24 cellular contexts compared by ENCODE assay signal in the genomic region with DNA sequence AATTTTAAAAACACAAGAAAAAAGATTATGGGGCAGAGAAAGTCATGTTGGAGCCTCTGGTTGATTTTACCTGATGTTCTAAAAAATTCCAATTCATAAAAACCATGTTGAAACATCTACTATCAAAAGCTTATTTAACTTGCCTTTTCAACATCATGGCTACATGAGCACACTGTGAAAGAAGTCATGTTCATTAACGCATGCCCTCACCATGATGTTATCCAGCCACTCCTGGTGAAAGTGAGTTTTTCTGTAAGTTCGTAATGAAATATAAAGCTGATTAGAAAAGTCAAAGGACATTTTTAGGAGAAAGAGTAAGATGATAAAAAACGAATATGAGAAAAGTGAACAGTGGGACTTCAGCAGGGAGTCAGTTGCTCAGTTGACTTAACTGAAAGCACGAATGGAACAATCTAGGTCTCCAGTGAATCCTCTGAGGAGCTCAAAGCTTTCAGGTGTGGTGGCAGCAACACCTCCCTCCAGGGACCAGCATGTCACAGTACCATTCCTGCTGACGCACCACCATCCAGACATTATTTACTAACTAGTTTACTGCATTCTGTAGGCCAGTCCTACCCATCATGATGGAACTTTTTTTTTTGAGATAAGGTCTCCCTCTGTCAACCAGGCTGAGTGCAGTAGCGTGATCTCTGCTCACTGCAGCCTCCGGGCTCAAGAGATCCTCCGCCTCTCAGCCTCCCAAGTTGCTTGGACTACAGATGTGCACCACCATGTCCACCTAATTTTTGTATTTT.
"Had no signal": no experiment of that assay in that cellular context is flagged by ENCODE, and none has a peak within 500 bp of the region (broad histone marks: within the 10 kb centered on the region; RNA-seq: fewer than 3 reads in every experiment).

No MANE protein-coding gene starts in this region.

- H3K27ac Mint-ChIP-seq: dendritic cell treated with granulocyte-macrophage colony-stimulating factor and Interleukin-4, amounts not matched to agents 40 ng/mL and 50 ng/mL, for 4 days; effector memory CD8-positive, alpha-beta T cell; endodermal cell had no signal

- ATAC-seq: effector memory CD8-positive, alpha-beta T cell; esophagus mucosa; foreskin keratinocyte; gastrocnemius medialis; gastroesophageal sphincter had no signal

- H3K4me3 ChIP-seq: colonic mucosa, coronary artery, dorsolateral prefrontal cortex, esophagus muscularis mucosa, esophagus squamous epithelium, gastrocnemius medialis, gastroesophageal sphincter, heart left ventricle had no signal

- DNase-seq: colonic mucosa; cortex of kidney; dermis blood vessel endothelial cell; dorsolateral prefrontal cortex; effector CD4-positive, alpha-beta T cell; effector CD8-positive, alpha-beta T cell; effector memory CD4-positive, alpha-beta T cell; effector memory CD8-positive, alpha-beta T cell; endodermal cell; erythroblast; esophagus squamous epithelium; foreskin fibroblast; foreskin keratinocyte; foreskin melanocyte; gastrocnemius medialis; glutamatergic neuron; head of caudate nucleus; heart left ventricle had no signal

- H3K9me3 ChIP-seq: colonic mucosa, esophagus muscularis mucosa, esophagus squamous epithelium, gastrocnemius medialis, gastroesophageal sphincter had no signal

- H3K27me3 ChIP-seq: colonic mucosa, dorsolateral prefrontal cortex, esophagus muscularis mucosa, esophagus squamous epithelium, foreskin keratinocyte, gastrocnemius medialis, gastroesophageal sphincter, heart left ventricle had no signal

- H3K36me3 ChIP-seq: colonic mucosa, gastrocnemius medialis had no signal

- H3K27ac ChIP-seq: colonic mucosa, coronary artery, dorsolateral prefrontal cortex, epithelial cell of prostate, esophagus muscularis mucosa, esophagus squamous epithelium, foreskin keratinocyte, gastrocnemius medialis, gastroesophageal sphincter had no signal

- H3K27me3 Mint-ChIP-seq: dendritic cell treated with granulocyte-macrophage colony-stimulating factor and Interleukin-4, amounts not matched to agents 40 ng/mL and 50 ng/mL, for 4 days; effector memory CD8-positive, alpha-beta T cell had no signal

- H3K9me3 Mint-ChIP-seq: endodermal cell had no signal

- H3K4me3 Mint-ChIP-seq: dendritic cell treated with granulocyte-macrophage colony-stimulating factor and Interleukin-4, amounts not matched to agents 40 ng/mL and 50 ng/mL, for 4 days; effector memory CD8-positive, alpha-beta T cell; endodermal cell had no signal

- H3K4me1 ChIP-seq: colonic mucosa, esophagus squamous epithelium, gastrocnemius medialis, gastroesophageal sphincter had no signal
